ENCODE assay signal across 20 cellular contexts in genomic region chr14:96267916-96268315, GRCh38. TPM values are rescaled to one million over a fixed set of nuclear protein-coding genes. Genes with fewer than 3 reads are reported as not detected.
A peak's percentile ranks its signal among the peaks of the same experiment; 100 is the strongest.
DNase-seq lines count a peak whose midpoint lies in the region; ATAC-seq and TF ChIP-seq lines count a peak whose summit lies in the region.
"Had no signal": no experiment of that assay in that cellular context is flagged by ENCODE, and none has a peak within 500 bp of the region (broad histone marks: within the 10 kb centered on the region; RNA-seq: fewer than 3 reads in every experiment).

No MANE protein-coding gene starts in this region.

- H2AFZ ChIP-seq in hepatocyte = no peak overlapping the region
- no peak overlapping the region for H2AFZ ChIP-seq in smooth muscle cell (ENCODE audit: low read depth)
- H2AFZ ChIP-seq: parathyroid adenoma had no signal

- no peaks in the 10 kb centered on the region for H3K9me2 ChIP-seq in hepatocyte (replicated peaks; ENCODE audit: insufficient read depth)

- peak overlapping the region; percentile 78 for H3K9ac ChIP-seq in smooth muscle cell (ENCODE audit: low read depth)
- H3K9ac ChIP-seq: parathyroid adenoma had no signal

- H3F3A ChIP-seq in smooth muscle cell (ENCODE audit: low read depth) = peaks cover 29% of the 10 kb centered on the region

- H3K79me2 ChIP-seq in hepatocyte (no peaks in the 10 kb centered on the region), smooth muscle cell (ENCODE audit: low read depth) (no peaks in the 10 kb centered on the region)
- H3K79me2 ChIP-seq: parathyroid adenoma had no signal

- H3K4me1 ChIP-seq in SJSA1 (replicated peaks) (peaks cover 43% of the 10 kb centered on the region), hepatocyte (ENCODE audit: insufficient read depth) (peaks cover 29% of the 10 kb centered on the region), smooth muscle cell (ENCODE audit: low read depth) (peaks cover 16% of the 10 kb centered on the region), right cardiac atrium (ENCODE audit: control insufficient read depth, insufficient read depth, low read length) (no peaks in the 10 kb centered on the region)
- H3K4me1 ChIP-seq: parathyroid adenoma had no signal

- H3K9me3 ChIP-seq in SJSA1 (replicated peaks) = no peaks in the 10 kb centered on the region
- no peaks in the 10 kb centered on the region for H3K9me3 ChIP-seq in hepatocyte (ENCODE audit: low read depth)
- H3K9me3 ChIP-seq in smooth muscle cell (replicated peaks; ENCODE audit: low read depth) = no peaks in the 10 kb centered on the region
- H3K9me3 ChIP-seq in right cardiac atrium (ENCODE audit: control insufficient read depth, low read length) = no peaks in the 10 kb centered on the region

- TF ChIP-seq CTCF in hepatocyte (IDR thresholded peaks at IDR 0.05; ENCODE audit: poor library complexity) (no peak), smooth muscle cell (IDR thresholded peaks at IDR 0.05; ENCODE audit: borderline replicate concordance, insufficient read depth, poor library complexity, severe bottlenecking) (no peak)

- H3K36me3 ChIP-seq in SJSA1 = peaks cover 24% of the 10 kb centered on the region
- H3K36me3 ChIP-seq in hepatocyte (replicated peaks; ENCODE audit: insufficient read depth, low read depth) = no peaks in the 10 kb centered on the region
- H3K36me3 ChIP-seq in smooth muscle cell (ENCODE audit: low read depth) = no peaks in the 10 kb centered on the region
- H3K36me3 ChIP-seq: upper lobe of left lung had no signal

- H3K4me3 ChIP-seq in SJSA1 (no peak overlapping the region), hepatocyte (no peak overlapping the region), smooth muscle cell (no peak overlapping the region), right cardiac atrium (ENCODE audit: low read length) (no peak overlapping the region)
- H3K4me3 ChIP-seq: upper lobe of left lung had no signal

- peak overlapping the region; percentile 33 for H3K4me2 ChIP-seq in hepatocyte
- peak overlapping the region; percentile 65 for H3K4me2 ChIP-seq in smooth muscle cell

- peak overlapping the region; percentile 77 for H3K27ac ChIP-seq in SJSA1
- peak overlapping the region; percentile 79 for H3K27ac ChIP-seq in hepatocyte
- H3K27ac ChIP-seq in smooth muscle cell (ENCODE audit: low read depth) = peak overlapping the region; percentile 95
- H3K27ac ChIP-seq in right cardiac atrium (ENCODE audit: low read length) = no peak overlapping the region
- H3K27ac ChIP-seq: 22Rv1, C4-2B, parathyroid adenoma, upper lobe of left lung had no signal

- DNase-seq in NCI-H1694 treated with DMSO at 0.1 percent for 48 hours (lab: John Stamatoyannopoulos, UW) (peak; percentile 41), NCI-H1694 (lab: John Stamatoyannopoulos, UW) (no peak), SJSA1 (ENCODE audit: low read depth in 1 of 2, low spot score in 2 of 2) (no peak), hepatocyte (ENCODE audit: low spot score) (no peak), smooth muscle cell (lab: John Stamatoyannopoulos, UW; ENCODE audit: unreplicated experiment) (no peak), right cardiac atrium (no peak), OCI-M2 (lab: John Stamatoyannopoulos, UW; ENCODE audit: unreplicated experiment) (no peak), NCI-H510A (lab: John Stamatoyannopoulos, UW) (no peak)
- DNase-seq: activated CD4-positive, alpha-beta T cell treated with anti-CD3 and anti-CD28 coated beads, Interleukin-2, amount 10 ng/mL, durations not matched to agents 7 days and 5 days; amygdala; effector CD4-positive, alpha-beta T cell; NCI-H2029 treated with DMSO at 0.1 percent for 48 hours; NCI-H524 treated with DMSO at 0.1 percent for 48 hours; upper lobe of left lung had no signal

- intact Hi-C loops in right cardiac atrium (cut with DNase I) = no loop called here

- WGBS in hepatocyte (ENCODE audit: low lambda C conversion rate, missing lambda C conversion rate) = 90% methylated on average over 5 of the region's 5 CpGs
- 77% methylated on average over 5 of the region's 5 CpGs for WGBS in smooth muscle cell (ENCODE audit: low lambda C conversion rate)
- WGBS in right cardiac atrium = 95% methylated on average over 5 of the region's 5 CpGs

- no peak for ATAC-seq in right cardiac atrium
- ATAC-seq: HCT116; stimulated activated memory B cell treated with anti-CD40 and anti-IgM and Interleukin-4, amounts not matched to agents 10 μg/mL and 1 μg/mL and 100 μg/mL, for 72 hours had no signal

- H4K20me1 ChIP-seq in hepatocyte (ENCODE audit: insufficient read depth, poor library complexity, severe bottlenecking) = no peaks in the 10 kb centered on the region
- H4K20me1 ChIP-seq in smooth muscle cell (ENCODE audit: low read depth) = no peaks in the 10 kb centered on the region

- H3K27me3 ChIP-seq in SJSA1 (replicated peaks) (no peaks in the 10 kb centered on the region), hepatocyte (no peaks in the 10 kb centered on the region), smooth muscle cell (ENCODE audit: low read depth) (no peaks in the 10 kb centered on the region), right cardiac atrium (ENCODE audit: control insufficient read depth, insufficient read depth) (no peaks in the 10 kb centered on the region)
- H3K27me3 ChIP-seq: upper lobe of left lung had no signal

RNA-seq across cellular contexts. Expression of gene BDKRB1, which starts 11.9 kb away (rescaled TPM):
- total RNA-seq in SJSA1 (2014; rRNA removed; shearing (Covaris generic)) = 0.34 and 10.3 TPM in 2 replicates
- 11.9 and 15.3 TPM in 2 replicates for total RNA-seq in hepatocyte
- 33.0 and 48.6 TPM in 2 replicates for polyA plus RNA-seq in hepatocyte
- 17.5 and 28.2 TPM in 2 replicates for total RNA-seq in smooth muscle cell
- polyA plus RNA-seq in smooth muscle cell = 29.3 and 39.6 TPM in 2 replicates
- not detected for total RNA-seq in right cardiac atrium
- polyA plus RNA-seq in right cardiac atrium = 0.18 TPM
- total RNA-seq: activated CD4-positive, alpha-beta T cell treated with anti-CD3 and anti-CD28 coated beads, Interleukin-2, amount 10 ng/mL, durations not matched to agents 7 days and 5 days; left lobe of liver had no signal
